Comparison of ENCODE assay signal across 28 cellular contexts in the genomic region with DNA sequence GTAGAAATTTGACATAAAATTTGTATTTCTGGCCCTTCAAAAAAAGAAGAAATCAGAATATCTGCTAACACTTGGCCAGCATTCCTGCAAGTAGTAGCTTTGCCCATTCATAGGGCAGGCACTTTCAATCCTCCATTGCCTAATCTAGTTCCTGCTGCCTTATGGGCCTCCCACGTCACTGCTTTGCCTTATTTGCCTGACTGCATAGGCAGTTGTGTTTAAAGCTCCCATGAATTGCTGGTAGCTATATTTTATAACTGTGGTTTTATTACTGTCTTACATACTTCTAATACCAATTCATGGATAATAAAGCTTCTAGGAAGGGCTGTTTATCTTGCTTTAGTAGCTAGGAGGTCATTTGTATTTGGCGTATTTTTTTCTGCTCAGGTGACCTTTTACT. TPM values are rescaled to one million over a fixed set of nuclear protein-coding genes. Genes with fewer than 3 reads are reported as not detected.
"Had no signal": no experiment of that assay in that cellular context is flagged by ENCODE, and none has a peak within 500 bp of the region (broad histone marks: within the 10 kb centered on the region; RNA-seq: fewer than 3 reads in every experiment).

No MANE protein-coding gene starts in this region.

- H3K27me3 ChIP-seq: adrenal gland had no signal

- H3K9me3 Mint-ChIP-seq: activated naive CD4-positive, alpha-beta T cell treated with anti-CD3 and anti-CD28 coated beads, Interleukin-2, amount 10 ng/mL, durations not matched to agents 7 days and 5 days; activated naive CD8-positive, alpha-beta T cell treated with anti-CD3 and anti-CD28 coated beads, Interleukin-2, amount 10 ng/mL, durations not matched to agents 7 days and 5 days; activated T-helper 2 cell treated with anti-CD3 and anti-CD28 coated beads, Interferon-gamma antibody, Interleukin-2, Interleukin-4, amounts not matched to agents 10 μg/mL and 5 μg/mL and 100 μg/mL, durations not matched to agents 14 hours and 24 hours and 36 hours had no signal

- H3K4me1 ChIP-seq: adrenal gland had no signal

- H3K27ac ChIP-seq: adrenal gland, WERI-Rb-1 had no signal

- H3K9me3 ChIP-seq: adrenal gland had no signal

- H3K36me3 ChIP-seq: adrenal gland, WERI-Rb-1 had no signal

- FAIRE-seq: bronchial epithelial cell had no signal

- H3K4me3 Mint-ChIP-seq: activated CD8-positive, alpha-beta T cell treated with anti-CD3 and anti-CD28 coated beads for 36 hours; activated naive CD4-positive, alpha-beta T cell treated with anti-CD3 and anti-CD28 coated beads, Interleukin-2, amount 10 ng/mL, durations not matched to agents 7 days and 5 days; activated naive CD8-positive, alpha-beta T cell treated with anti-CD3 and anti-CD28 coated beads, Interleukin-2, amount 10 ng/mL, durations not matched to agents 7 days and 5 days; activated T-cell treated with anti-CD3 and anti-CD28 coated beads, Interleukin-2, amount 50 U/mL, for 72 hours had no signal

- H3K4me3 ChIP-seq: adrenal gland had no signal

- H3K36me3 Mint-ChIP-seq: activated naive CD4-positive, alpha-beta T cell treated with anti-CD3 and anti-CD28 coated beads, Interleukin-2, amount 10 ng/mL, durations not matched to agents 7 days and 5 days; activated naive CD8-positive, alpha-beta T cell treated with anti-CD3 and anti-CD28 coated beads, Interleukin-2, amount 10 ng/mL, durations not matched to agents 7 days and 5 days had no signal

- DNase-seq: activated CD4-positive, alpha-beta T cell treated with anti-CD3 and anti-CD28 coated beads for 4 hours; activated CD8-positive, alpha-beta memory T cell treated with anti-CD3 and anti-CD28 coated beads, Interleukin-2, amount 50 U/mL, for 4 hours; activated CD8-positive, alpha-beta T cell treated with anti-CD3 and anti-CD28 coated beads for 36 hours; activated gamma-delta T cell treated with Interleukin-2 at 50 U/mL for 16 hours; activated naive CD4-positive, alpha-beta T cell treated with anti-CD3 and anti-CD28 coated beads, Interleukin-2, amount 10 ng/mL, durations not matched to agents 7 days and 5 days; activated naive CD8-positive, alpha-beta T cell treated with anti-CD3 and anti-CD28 coated beads, Interleukin-2, amount 10 ng/mL, durations not matched to agents 7 days and 5 days; activated T-cell treated with anti-CD3 and anti-CD28 coated beads, Interleukin-2, amount 50 U/mL, for 72 hours; adrenal gland; aorta; central memory CD4-positive, alpha-beta T cell; Kasumi-1; KBM-7; MV-4-11; NCI-H1092 treated with DMSO at 0.1 percent for 48 hours; NCI-H1417 treated with DMSO at 0.1 percent for 48 hours; NCI-H1694; NCI-H2029 treated with DMSO at 0.1 percent for 48 hours; NCI-H345; NCI-H510A; NCI-H526 treated with DMSO at 0.1 percent for 48 hours; NCI-H82; PC-3; SHP77 treated with DMSO at 0.1 percent for 48 hours; WERI-Rb-1 had no signal

- ATAC-seq: activated CD4-positive, CD25-positive, alpha-beta regulatory T cell treated with anti-CD3 and anti-CD28 coated beads, Interleukin-2, amount 50 U/mL, for 24 hours; activated CD8-positive, alpha-beta T cell treated with anti-CD3 and anti-CD28 coated beads for 36 hours; activated T-cell treated with anti-CD3 and anti-CD28 coated beads, Interleukin-2, amount 50 U/mL, for 72 hours; PC-3 had no signal

- H3K27ac Mint-ChIP-seq: activated CD8-positive, alpha-beta T cell treated with anti-CD3 and anti-CD28 coated beads for 36 hours; activated naive CD4-positive, alpha-beta T cell treated with anti-CD3 and anti-CD28 coated beads, Interleukin-2, amount 10 ng/mL, durations not matched to agents 7 days and 5 days; activated naive CD8-positive, alpha-beta T cell treated with anti-CD3 and anti-CD28 coated beads, Interleukin-2, amount 10 ng/mL, durations not matched to agents 7 days and 5 days; activated T-cell treated with anti-CD3 and anti-CD28 coated beads, Interleukin-2, amount 50 U/mL, for 72 hours; activated T-helper 2 cell treated with anti-CD3 and anti-CD28 coated beads, Interferon-gamma antibody, Interleukin-2, Interleukin-4, amounts not matched to agents 10 μg/mL and 5 μg/mL and 100 μg/mL, durations not matched to agents 14 hours and 24 hours and 36 hours had no signal

- H3K4me1 Mint-ChIP-seq: activated naive CD4-positive, alpha-beta T cell treated with anti-CD3 and anti-CD28 coated beads, Interleukin-2, amount 10 ng/mL, durations not matched to agents 7 days and 5 days; activated naive CD8-positive, alpha-beta T cell treated with anti-CD3 and anti-CD28 coated beads, Interleukin-2, amount 10 ng/mL, durations not matched to agents 7 days and 5 days had no signal

RNA-seq across cellular contexts. Expression of gene CFAP206, which starts 57.3 kb away (rescaled TPM):
- total RNA-seq: activated CD8-positive, alpha-beta T cell treated with anti-CD3 and anti-CD28 coated beads for 36 hours; activated naive CD8-positive, alpha-beta T cell treated with anti-CD3 and anti-CD28 coated beads, Interleukin-2, amount 10 ng/mL, durations not matched to agents 7 days and 5 days; activated T-cell treated with anti-CD3 and anti-CD28 coated beads, Interleukin-2, amount 50 U/mL, for 72 hours; activated T-helper 2 cell treated with anti-CD3 and anti-CD28 coated beads, Interferon-gamma antibody, Interleukin-2, Interleukin-4, amounts not matched to agents 10 μg/mL and 5 μg/mL and 100 μg/mL, durations not matched to agents 14 hours and 24 hours and 36 hours; bronchial epithelial cell; T-helper 2 cell treated with Interferon-gamma antibody and Interleukin-4, amounts not matched to agents 100 ng/mL and 5 ng/mL, for 36 hours had no signal
